Comparison of ENCODE assay signal across 1 cellular context in the genomic region with DNA sequence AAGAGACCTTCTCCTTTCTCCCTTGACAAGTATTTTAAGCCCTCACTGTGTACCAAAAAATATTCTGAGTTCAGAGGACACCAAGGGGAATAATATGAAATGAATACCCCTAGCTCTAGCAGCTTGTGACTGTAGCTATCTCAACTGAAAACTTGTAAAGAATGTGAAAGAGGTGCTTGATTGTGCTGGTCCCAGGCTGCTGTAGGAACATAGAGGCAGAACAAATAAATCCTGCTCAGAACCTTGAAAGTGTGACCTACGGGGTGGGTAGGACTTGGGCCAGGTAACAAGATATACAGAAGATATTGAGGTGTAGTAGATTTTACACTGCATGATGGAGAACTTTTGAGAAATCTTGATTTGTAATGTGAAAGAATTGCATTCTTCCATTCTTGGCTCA.
TF ChIP-seq lines count a peak whose summit lies in the region.

No MANE protein-coding gene starts in this region.

TF ChIP-seq in GM23338, 12 proteins besides CTCF, POLR2A, EP300 and RAD21 (continued from another document):
- TF ChIP-seq, protein P1, sequence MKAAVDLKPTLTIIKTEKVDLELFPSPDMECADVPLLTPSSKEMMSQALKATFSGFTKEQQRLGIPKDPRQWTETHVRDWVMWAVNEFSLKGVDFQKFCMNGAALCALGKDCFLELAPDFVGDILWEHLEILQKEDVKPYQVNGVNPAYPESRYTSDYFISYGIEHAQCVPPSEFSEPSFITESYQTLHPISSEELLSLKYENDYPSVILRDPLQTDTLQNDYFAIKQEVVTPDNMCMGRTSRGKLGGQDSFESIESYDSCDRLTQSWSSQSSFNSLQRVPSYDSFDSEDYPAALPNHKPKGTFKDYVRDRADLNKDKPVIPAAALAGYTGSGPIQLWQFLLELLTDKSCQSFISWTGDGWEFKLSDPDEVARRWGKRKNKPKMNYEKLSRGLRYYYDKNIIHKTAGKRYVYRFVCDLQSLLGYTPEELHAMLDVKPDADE (IDR thresholded peaks at IDR 0.05): no peak
- TF ChIP-seq EZH2phosphoT487 (IDR thresholded peaks at IDR 0.05; ENCODE audit: unreplicated experiment) (no peak), NANOG (IDR thresholded peaks at IDR 0.05; ENCODE audit: borderline replicate concordance) (no peak), ZNF114 (CRISPR knock-in tag; IDR thresholded peaks at IDR 0.05) (no peak), CREB1 (CRISPR knock-in tag; IDR thresholded peaks at IDR 0.05; ENCODE audit: low read depth) (no peak), EZH2 (IDR thresholded peaks at IDR 0.05; ENCODE audit: low read depth, unreplicated experiment) (no peak), ZNF331 (CRISPR knock-in tag; IDR thresholded peaks at IDR 0.05; ENCODE audit: low read depth) (no peak), POLR2AphosphoS5 (IDR thresholded peaks at IDR 0.05; ENCODE audit: low read depth) (no peak), JUNB (IDR thresholded peaks at IDR 0.05; ENCODE audit: unreplicated experiment) (no peak)
- TF ChIP-seq, protein P2, sequence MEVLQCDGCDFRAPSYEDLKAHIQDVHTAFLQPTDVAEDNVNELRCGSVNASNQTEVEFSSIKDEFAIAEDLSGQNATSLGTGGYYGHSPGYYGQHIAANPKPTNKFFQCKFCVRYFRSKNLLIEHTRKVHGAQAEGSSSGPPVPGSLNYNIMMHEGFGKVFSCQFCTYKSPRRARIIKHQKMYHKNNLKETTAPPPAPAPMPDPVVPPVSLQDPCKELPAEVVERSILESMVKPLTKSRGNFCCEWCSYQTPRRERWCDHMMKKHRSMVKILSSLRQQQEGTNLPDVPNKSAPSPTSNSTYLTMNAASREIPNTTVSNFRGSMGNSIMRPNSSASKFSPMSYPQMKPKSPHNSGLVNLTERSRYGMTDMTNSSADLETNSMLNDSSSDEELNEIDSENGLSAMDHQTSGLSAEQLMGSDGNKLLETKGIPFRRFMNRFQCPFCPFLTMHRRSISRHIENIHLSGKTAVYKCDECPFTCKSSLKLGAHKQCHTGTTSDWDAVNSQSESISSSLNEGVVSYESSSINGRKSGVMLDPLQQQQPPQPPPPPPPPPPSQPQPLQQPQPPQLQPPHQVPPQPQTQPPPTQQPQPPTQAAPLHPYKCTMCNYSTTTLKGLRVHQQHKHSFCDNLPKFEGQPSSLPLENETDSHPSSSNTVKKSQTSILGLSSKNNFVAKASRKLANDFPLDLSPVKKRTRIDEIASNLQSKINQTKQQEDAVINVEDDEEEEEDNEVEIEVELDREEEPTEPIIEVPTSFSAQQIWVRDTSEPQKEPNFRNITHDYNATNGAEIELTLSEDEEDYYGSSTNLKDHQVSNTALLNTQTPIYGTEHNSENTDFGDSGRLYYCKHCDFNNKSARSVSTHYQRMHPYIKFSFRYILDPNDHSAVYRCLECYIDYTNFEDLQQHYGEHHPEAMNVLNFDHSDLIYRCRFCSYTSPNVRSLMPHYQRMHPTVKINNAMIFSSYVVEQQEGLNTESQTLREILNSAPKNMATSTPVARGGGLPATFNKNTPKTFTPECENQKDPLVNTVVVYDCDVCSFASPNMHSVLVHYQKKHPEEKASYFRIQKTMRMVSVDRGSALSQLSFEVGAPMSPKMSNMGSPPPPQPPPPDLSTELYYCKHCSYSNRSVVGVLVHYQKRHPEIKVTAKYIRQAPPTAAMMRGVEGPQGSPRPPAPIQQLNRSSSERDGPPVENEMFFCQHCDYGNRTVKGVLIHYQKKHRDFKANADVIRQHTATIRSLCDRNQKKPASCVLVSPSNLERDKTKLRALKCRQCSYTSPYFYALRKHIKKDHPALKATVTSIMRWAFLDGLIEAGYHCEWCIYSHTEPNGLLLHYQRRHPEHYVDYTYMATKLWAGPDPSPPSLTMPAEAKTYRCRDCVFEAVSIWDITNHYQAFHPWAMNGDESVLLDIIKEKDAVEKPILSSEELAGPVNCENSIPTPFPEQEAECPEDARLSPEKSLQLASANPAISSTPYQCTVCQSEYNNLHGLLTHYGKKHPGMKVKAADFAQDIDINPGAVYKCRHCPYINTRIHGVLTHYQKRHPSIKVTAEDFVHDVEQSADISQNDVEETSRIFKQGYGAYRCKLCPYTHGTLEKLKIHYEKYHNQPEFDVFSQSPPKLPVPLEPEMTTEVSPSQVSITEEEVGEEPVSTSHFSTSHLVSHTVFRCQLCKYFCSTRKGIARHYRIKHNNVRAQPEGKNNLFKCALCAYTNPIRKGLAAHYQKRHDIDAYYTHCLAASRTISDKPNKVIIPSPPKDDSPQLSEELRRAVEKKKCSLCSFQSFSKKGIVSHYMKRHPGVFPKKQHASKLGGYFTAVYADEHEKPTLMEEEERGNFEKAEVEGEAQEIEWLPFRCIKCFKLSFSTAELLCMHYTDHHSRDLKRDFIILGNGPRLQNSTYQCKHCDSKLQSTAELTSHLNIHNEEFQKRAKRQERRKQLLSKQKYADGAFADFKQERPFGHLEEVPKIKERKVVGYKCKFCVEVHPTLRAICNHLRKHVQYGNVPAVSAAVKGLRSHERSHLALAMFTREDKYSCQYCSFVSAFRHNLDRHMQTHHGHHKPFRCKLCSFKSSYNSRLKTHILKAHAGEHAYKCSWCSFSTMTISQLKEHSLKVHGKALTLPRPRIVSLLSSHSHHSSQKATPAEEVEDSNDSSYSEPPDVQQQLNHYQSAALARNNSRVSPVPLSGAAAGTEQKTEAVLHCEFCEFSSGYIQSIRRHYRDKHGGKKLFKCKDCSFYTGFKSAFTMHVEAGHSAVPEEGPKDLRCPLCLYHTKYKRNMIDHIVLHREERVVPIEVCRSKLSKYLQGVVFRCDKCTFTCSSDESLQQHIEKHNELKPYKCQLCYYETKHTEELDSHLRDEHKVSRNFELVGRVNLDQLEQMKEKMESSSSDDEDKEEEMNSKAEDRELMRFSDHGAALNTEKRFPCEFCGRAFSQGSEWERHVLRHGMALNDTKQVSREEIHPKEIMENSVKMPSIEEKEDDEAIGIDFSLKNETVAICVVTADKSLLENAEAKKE (CRISPR knock-in tag; IDR thresholded peaks at IDR 0.05): no peak
- TF ChIP-seq, protein P3, sequence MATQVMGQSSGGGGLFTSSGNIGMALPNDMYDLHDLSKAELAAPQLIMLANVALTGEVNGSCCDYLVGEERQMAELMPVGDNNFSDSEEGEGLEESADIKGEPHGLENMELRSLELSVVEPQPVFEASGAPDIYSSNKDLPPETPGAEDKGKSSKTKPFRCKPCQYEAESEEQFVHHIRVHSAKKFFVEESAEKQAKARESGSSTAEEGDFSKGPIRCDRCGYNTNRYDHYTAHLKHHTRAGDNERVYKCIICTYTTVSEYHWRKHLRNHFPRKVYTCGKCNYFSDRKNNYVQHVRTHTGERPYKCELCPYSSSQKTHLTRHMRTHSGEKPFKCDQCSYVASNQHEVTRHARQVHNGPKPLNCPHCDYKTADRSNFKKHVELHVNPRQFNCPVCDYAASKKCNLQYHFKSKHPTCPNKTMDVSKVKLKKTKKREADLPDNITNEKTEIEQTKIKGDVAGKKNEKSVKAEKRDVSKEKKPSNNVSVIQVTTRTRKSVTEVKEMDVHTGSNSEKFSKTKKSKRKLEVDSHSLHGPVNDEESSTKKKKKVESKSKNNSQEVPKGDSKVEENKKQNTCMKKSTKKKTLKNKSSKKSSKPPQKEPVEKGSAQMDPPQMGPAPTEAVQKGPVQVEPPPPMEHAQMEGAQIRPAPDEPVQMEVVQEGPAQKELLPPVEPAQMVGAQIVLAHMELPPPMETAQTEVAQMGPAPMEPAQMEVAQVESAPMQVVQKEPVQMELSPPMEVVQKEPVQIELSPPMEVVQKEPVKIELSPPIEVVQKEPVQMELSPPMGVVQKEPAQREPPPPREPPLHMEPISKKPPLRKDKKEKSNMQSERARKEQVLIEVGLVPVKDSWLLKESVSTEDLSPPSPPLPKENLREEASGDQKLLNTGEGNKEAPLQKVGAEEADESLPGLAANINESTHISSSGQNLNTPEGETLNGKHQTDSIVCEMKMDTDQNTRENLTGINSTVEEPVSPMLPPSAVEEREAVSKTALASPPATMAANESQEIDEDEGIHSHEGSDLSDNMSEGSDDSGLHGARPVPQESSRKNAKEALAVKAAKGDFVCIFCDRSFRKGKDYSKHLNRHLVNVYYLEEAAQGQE (IDR thresholded peaks at IDR 0.05; ENCODE audit: unreplicated experiment): no peak
